14 cellular contexts compared by ENCODE assay signal in the genomic region with DNA sequence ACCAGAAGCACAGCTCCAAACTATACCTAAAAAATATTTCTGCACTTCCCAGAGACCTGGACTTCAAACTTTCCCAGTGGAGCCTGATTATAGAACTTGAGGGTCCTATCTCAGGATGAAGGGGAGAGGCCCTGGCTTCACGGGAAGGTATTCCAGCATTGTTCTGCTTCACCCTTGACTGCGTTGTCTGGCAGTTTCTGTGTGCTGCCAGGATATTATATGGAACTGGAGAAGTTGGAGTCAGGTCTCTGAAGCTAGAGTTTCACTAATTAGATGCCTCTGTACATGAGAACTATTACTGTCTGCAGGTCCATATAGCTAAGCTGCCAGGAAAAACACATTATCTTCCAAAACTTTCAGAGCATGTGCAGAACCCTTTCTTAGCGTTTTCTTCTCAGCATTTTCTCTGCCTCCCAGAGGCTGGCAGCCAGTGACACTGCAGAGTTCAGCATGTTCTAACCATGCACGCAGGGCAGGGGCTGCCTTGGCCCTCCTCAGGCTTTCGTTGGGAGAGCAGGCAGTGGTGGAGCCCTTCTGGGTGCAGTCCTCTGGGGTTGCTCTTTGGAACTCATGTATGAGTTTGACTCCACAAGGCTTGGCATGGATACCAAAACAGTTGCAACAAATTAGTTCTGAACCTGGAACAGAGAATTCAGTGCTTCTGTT.
DNase-seq lines count a peak whose midpoint lies in the region; ATAC-seq and TF ChIP-seq lines count a peak whose summit lies in the region.
"Had no signal": no experiment of that assay in that cellular context is flagged by ENCODE, and none has a peak within 500 bp of the region (broad histone marks: within the 10 kb centered on the region; RNA-seq: fewer than 3 reads in every experiment).

No MANE protein-coding gene starts in this region.

- no peak overlapping the region for H3K9ac ChIP-seq in rectal smooth muscle tissue (ENCODE audit: low read length)

- H3K27ac ChIP-seq in rectal smooth muscle tissue (ENCODE audit: low read depth, low read length): peak overlapping the region; percentile 17
- H3K27ac ChIP-seq in suprapubic skin: no peak overlapping the region

- TF ChIP-seq CTCF in AG10803 (conservative IDR thresholded peaks at IDR 0.05; ENCODE audit: low read length): peak; percentile 9; the same call in 1 of the 2 replicates
- TF ChIP-seq CTCF in suprapubic skin (IDR thresholded peaks at IDR 0.05): no peak

- DNase-seq in AG10803 (ENCODE audit: low read depth): no peak
- peak; percentile 62 for DNase-seq in astrocyte of the hippocampus (ENCODE audit: low read depth, low spot score)
- peak; percentile 30 for DNase-seq in fibroblast of the conjunctiva (ENCODE audit: low read depth)
- no peak for DNase-seq in GM19238 (ENCODE audit: insufficient read length, low spot score)
- no peak for DNase-seq in pons (ENCODE audit: low spot score)
- DNase-seq in suprapubic skin (ENCODE audit: low spot score in 2 of 2): no peak
- DNase-seq: activated CD4-positive, alpha-beta T cell treated with anti-CD3 and anti-CD28 coated beads for 1 hour; NCI-H1417; NCI-H526; nephron progenitor cell; stimulated activated CD4-positive, alpha-beta T cell treated with anti-CD3 and anti-CD28 coated beads, Interleukin-12 subunit alpha, Interleukin-12 subunit beta, amount 100 ng/mL, for 4 hours had no signal

- H3K27me3 ChIP-seq in rectal smooth muscle tissue (ENCODE audit: control insufficient read depth, insufficient read depth, low read length) (no peaks in the 10 kb centered on the region), suprapubic skin (no peaks in the 10 kb centered on the region)

- no peak overlapping the region for H3K4me3 ChIP-seq in AG10803 (ENCODE audit: low read length)
- H3K4me3 ChIP-seq in rectal smooth muscle tissue (ENCODE audit: low read length): no peak overlapping the region
- H3K4me3 ChIP-seq in suprapubic skin: no peak overlapping the region

- H3K36me3 ChIP-seq in rectal smooth muscle tissue (ENCODE audit: control insufficient read depth, insufficient read depth, low read length): peaks cover 8% of the 10 kb centered on the region
- H3K36me3 ChIP-seq in suprapubic skin: peaks cover 58% of the 10 kb centered on the region

- H3K4me1 ChIP-seq in rectal smooth muscle tissue (ENCODE audit: control insufficient read depth, insufficient read depth, low read length) (peaks cover 23% of the 10 kb centered on the region), suprapubic skin (peaks cover 27% of the 10 kb centered on the region)

- no peak for TF ChIP-seq EP300 in suprapubic skin (IDR thresholded peaks at IDR 0.05)

- H3K9me3 ChIP-seq in suprapubic skin: no peaks in the 10 kb centered on the region

- TF ChIP-seq POLR2A in suprapubic skin (IDR thresholded peaks at IDR 0.05): no peak

- WGBS in suprapubic skin: 62% methylated on average over 5 of the region's 5 CpGs

- ATAC-seq in GM21529 (IDR thresholded peaks at IDR 0.05; ENCODE audit: unreplicated experiment): no peak
- ATAC-seq: HCT116 had no signal

Comparison
In these comparisons a context has a peak if more than half of its experiments do, and no peak if none do; other contexts are left out.
1. DNase-seq: peak in astrocyte of the hippocampus (single experiment) and fibroblast of the conjunctiva (single experiment); none in AG10803 (single experiment), GM19238 (single experiment), pons (single experiment) and suprapubic skin (0 of 2).